Comparison of ENCODE assay signal across 14 cellular contexts in genomic region chr15:43488790-43489585, GRCh38. TPM values are rescaled to one million over a fixed set of nuclear protein-coding genes. Genes with fewer than 3 reads are reported as not detected.
A peak's percentile ranks its signal among the peaks of the same experiment; 100 is the strongest.
DNase-seq lines count a peak whose midpoint lies in the region; ATAC-seq and TF ChIP-seq lines count a peak whose summit lies in the region.
"Had no signal": no experiment of that assay in that cellular context is flagged by ENCODE, and none has a peak within 500 bp of the region (broad histone marks: within the 10 kb centered on the region; RNA-seq: fewer than 3 reads in every experiment).

No MANE protein-coding gene starts in this region.

- TF ChIP-seq CTCF in OCI-LY7 (conservative IDR thresholded peaks at IDR 0.05; ENCODE audit: low read length) (no peak), colonic mucosa (IDR thresholded peaks at IDR 0.05) (no peak)

- peaks cover 13% of the 10 kb centered on the region; the same call in 1 of the 2 replicates for H3K79me2 ChIP-seq in OCI-LY7 (ENCODE audit: insufficient read depth, low read depth, low read length)

- no peaks in the 10 kb centered on the region for H3K9me3 Mint-ChIP-seq in activated CD8-positive, alpha-beta memory T cell treated with anti-CD3 and anti-CD28 coated beads, Interleukin-2, amount 10 ng/mL, durations not matched to agents 7 days and 5 days (ENCODE audit: low read depth)
- H3K9me3 Mint-ChIP-seq in stimulated activated naive B cell treated with anti-CD40 and anti-IgM and Interleukin-4, amounts not matched to agents 10 μg/mL and 1 μg/mL and 100 μg/mL, for 72 hours, result no peaks in the 10 kb centered on the region

- no peak overlapping the region for H3K4me3 Mint-ChIP-seq in activated CD8-positive, alpha-beta memory T cell treated with anti-CD3 and anti-CD28 coated beads, Interleukin-2, amount 10 ng/mL, durations not matched to agents 7 days and 5 days
- no peak overlapping the region for H3K4me3 Mint-ChIP-seq in stimulated activated naive B cell treated with anti-CD40 and anti-IgM and Interleukin-4, amounts not matched to agents 10 μg/mL and 1 μg/mL and 100 μg/mL, for 72 hours
- H3K4me3 Mint-ChIP-seq: activated naive CD8-positive, alpha-beta T cell had no signal

- H3K36me3 ChIP-seq in OCI-LY7 (ENCODE audit: insufficient read depth, low read length), result peaks cover 69% of the 10 kb centered on the region
- H3K36me3 ChIP-seq in colonic mucosa, result no peaks in the 10 kb centered on the region

- POLR2A ChIA-PET in OCI-LY7 (lab: Charles Lee), result interaction anchor here (0.9 kb wide), 1 partner anchor 13 kb away, joined by 6 read pairs; no protein-coding TSS in a partner anchor

- no peaks in the 10 kb centered on the region for H4K20me1 ChIP-seq in OCI-LY7 (ENCODE audit: insufficient read depth, low read length)

- TSS peak; percentile 18 for BruUV-seq in OCI-LY7 (replicated peaks; lab: Mats Ljungman, UMichigan)

- peaks cover 14% of the 10 kb centered on the region for H3K4me1 ChIP-seq in OCI-LY7 (ENCODE audit: insufficient read depth, low read length, poor library complexity, severe bottlenecking)
- H3K4me1 ChIP-seq in colonic mucosa, result peaks cover 4% of the 10 kb centered on the region

- H3K9ac ChIP-seq in colonic mucosa (ENCODE audit: low read depth in 2 of 2, low read length in 2 of 2), result no peak overlapping the region

- no peaks in the 10 kb centered on the region for H3K27me3 ChIP-seq in colonic mucosa

- H3K36me3 Mint-ChIP-seq in activated CD8-positive, alpha-beta memory T cell treated with anti-CD3 and anti-CD28 coated beads, Interleukin-2, amount 10 ng/mL, durations not matched to agents 7 days and 5 days, result peaks cover 15% of the 10 kb centered on the region
- H3K36me3 Mint-ChIP-seq in stimulated activated naive B cell treated with anti-CD40 and anti-IgM and Interleukin-4, amounts not matched to agents 10 μg/mL and 1 μg/mL and 100 μg/mL, for 72 hours, result peaks cover 18 to 41% of the 10 kb centered on the region in 2 donors

- no peaks in the 10 kb centered on the region for H3K9me2 ChIP-seq in OCI-LY7 (ENCODE audit: insufficient read depth, low read length)

- CTCF ChIA-PET in activated CD8-positive, alpha-beta memory T cell treated with anti-CD3 and anti-CD28 coated beads, Interleukin-2, amount 10 ng/mL, durations not matched to agents 7 days and 5 days (lab: Charles Lee), result interaction anchor here (1.1 to 4.3 kb wide), 5 partner anchors 12 to 48 kb away, joined by 3 to 13 read pairs (median 3); no protein-coding TSS in a partner anchor
- CTCF ChIA-PET in OCI-LY7 (lab: Charles Lee; ENCODE audit: unreplicated experiment), result no interaction called here

- H3K27ac Mint-ChIP-seq in activated CD8-positive, alpha-beta memory T cell treated with anti-CD3 and anti-CD28 coated beads, Interleukin-2, amount 10 ng/mL, durations not matched to agents 7 days and 5 days, result peak overlapping the region; percentile 60
- peak overlapping the region; percentile 32 for H3K27ac Mint-ChIP-seq in stimulated activated naive B cell treated with anti-CD40 and anti-IgM and Interleukin-4, amounts not matched to agents 10 μg/mL and 1 μg/mL and 100 μg/mL, for 72 hours
- H3K27ac Mint-ChIP-seq: activated naive CD8-positive, alpha-beta T cell had no signal

- no peak overlapping the region for H3K4me3 ChIP-seq in OCI-LY7 (ENCODE audit: low read depth, low read length, poor library complexity, severe bottlenecking)
- H3K4me3 ChIP-seq in colonic mucosa, result no peak overlapping the region

- intact Hi-C loops in OCI-LY7 (cut with micrococcal nuclease; ENCODE audit: unreplicated experiment) (no loop called here), colonic mucosa (cut with DNase I) (no loop called here)

- ATAC-seq in activated CD8-positive, alpha-beta memory T cell treated with anti-CD3 and anti-CD28 coated beads, Interleukin-2, amount 10 ng/mL, durations not matched to agents 7 days and 5 days, result no peak
- ATAC-seq in stimulated activated naive B cell treated with anti-CD40 and anti-IgM and Interleukin-4, amounts not matched to agents 10 μg/mL and 1 μg/mL and 100 μg/mL, for 72 hours (replicated peaks), result no peak
- no peak for ATAC-seq in GM19395 (IDR thresholded peaks at IDR 0.05; ENCODE audit: unreplicated experiment)

- H3K9me3 ChIP-seq in OCI-LY7 (ENCODE audit: low read length) (no peaks in the 10 kb centered on the region), colonic mucosa (no peaks in the 10 kb centered on the region)

- H3K4me2 ChIP-seq in OCI-LY7 (ENCODE audit: low read length), result no peak overlapping the region

- no peak overlapping the region for H3K27ac ChIP-seq in OCI-LY7 (ENCODE audit: low read depth, low read length, poor library complexity, severe bottlenecking)
- H3K27ac ChIP-seq in colonic mucosa, result no peak overlapping the region

- H3K4me1 Mint-ChIP-seq in activated CD8-positive, alpha-beta memory T cell treated with anti-CD3 and anti-CD28 coated beads, Interleukin-2, amount 10 ng/mL, durations not matched to agents 7 days and 5 days, result peaks cover 30% of the 10 kb centered on the region
- H3K4me1 Mint-ChIP-seq in stimulated activated naive B cell treated with anti-CD40 and anti-IgM and Interleukin-4, amounts not matched to agents 10 μg/mL and 1 μg/mL and 100 μg/mL, for 72 hours, result peaks cover 16 to 22% of the 10 kb centered on the region in 2 donors

- peak; percentile 49 for DNase-seq in activated CD8-positive, alpha-beta memory T cell treated with anti-CD3 and anti-CD28 coated beads, Interleukin-2, amount 10 ng/mL, durations not matched to agents 7 days and 5 days
- DNase-seq in activated CD8-positive, alpha-beta memory T cell treated with anti-CD3 and anti-CD28 coated beads, Interleukin-2, amount 50 U/mL, for 4 hours, result no peak
- DNase-seq in OCI-LY7 (ENCODE audit: low spot score), result no peak
- DNase-seq in colonic mucosa, result peak; percentile 54
- no peak for DNase-seq in stimulated activated naive B cell treated with anti-CD40 and anti-IgM and Interleukin-4, amounts not matched to agents 10 μg/mL and 1 μg/mL and 100 μg/mL, for 72 hours
- no peak for DNase-seq in SHP77 treated with DMSO at 0.1 percent for 48 hours (lab: John Stamatoyannopoulos, UW)
- DNase-seq in ecto neural progenitor cell (ENCODE audit: low spot score), result no peak
- DNase-seq: DMS153; NCI-H1105 treated with DMSO at 0.1 percent for 48 hours; NCI-H774; SIG-M5; stimulated activated CD4-positive, alpha-beta T cell treated with anti-CD3 and anti-CD28 coated beads, Interleukin-12 subunit alpha, Interleukin-12 subunit beta, amount 100 ng/mL, for 4 hours had no signal

- no peaks in the 10 kb centered on the region for H3K27me3 Mint-ChIP-seq in activated CD8-positive, alpha-beta memory T cell treated with anti-CD3 and anti-CD28 coated beads, Interleukin-2, amount 10 ng/mL, durations not matched to agents 7 days and 5 days
- no peaks in the 10 kb centered on the region for H3K27me3 Mint-ChIP-seq in stimulated activated naive B cell treated with anti-CD40 and anti-IgM and Interleukin-4, amounts not matched to agents 10 μg/mL and 1 μg/mL and 100 μg/mL, for 72 hours
- H3K27me3 Mint-ChIP-seq: activated naive CD8-positive, alpha-beta T cell had no signal

- no peak overlapping the region for H2AFZ ChIP-seq in OCI-LY7 (ENCODE audit: low read length)

RNA-seq across cellular contexts. Expression of gene TP53BP1, which starts 4.0 kb away (rescaled TPM):
- total RNA-seq in activated CD8-positive, alpha-beta memory T cell treated with anti-CD3 and anti-CD28 coated beads, Interleukin-2, amount 10 ng/mL, durations not matched to agents 7 days and 5 days, result 10 to 100 TPM; 23.3 to 25.8 TPM
- 69.3 and 88.1 TPM in 2 replicates for total RNA-seq in OCI-LY7 (2014; rRNA removed; shearing (Covaris generic))
- total RNA-seq in OCI-LY7 (2022) (51.8 and 55.1 TPM in 2 replicates), colonic mucosa (10 to 100 TPM; 27.7 to 31.4 TPM)

RNA-seq across cellular contexts. Expression of gene MAP1A, which starts 28.4 kb away (rescaled TPM):
- 1 to 10 TPM; 3.0 to 7.8 TPM for total RNA-seq in activated CD8-positive, alpha-beta memory T cell treated with anti-CD3 and anti-CD28 coated beads, Interleukin-2, amount 10 ng/mL, durations not matched to agents 7 days and 5 days
- 3.8 and 4.0 TPM in 2 replicates for total RNA-seq in OCI-LY7 (2014; rRNA removed; shearing (Covaris generic))
- total RNA-seq in OCI-LY7 (2022) (2.7 and 3.3 TPM in 2 replicates), colonic mucosa (1 to 10 TPM; 1.9 to 5.6 TPM)

Comparison
In these comparisons a context has a peak if more than half of its experiments do, and no peak if none do; other contexts are left out.
1. DNase-seq: peak in activated CD8-positive, alpha-beta memory T cell treated with anti-CD3 and anti-CD28 coated beads, Interleukin-2, amount 10 ng/mL, durations not matched to agents 7 days and 5 days (single experiment) and colonic mucosa (single experiment); none in activated CD8-positive, alpha-beta memory T cell treated with anti-CD3 and anti-CD28 coated beads, Interleukin-2, amount 50 U/mL, for 4 hours (single experiment), OCI-LY7 (single experiment), stimulated activated naive B cell treated with anti-CD40 and anti-IgM and Interleukin-4, amounts not matched to agents 10 μg/mL and 1 μg/mL and 100 μg/mL, for 72 hours (single experiment), SHP77 treated with DMSO at 0.1 percent for 48 hours (single experiment) and ecto neural progenitor cell (single experiment).